ENCODE assay signal across 23 cellular contexts in the genomic region with DNA sequence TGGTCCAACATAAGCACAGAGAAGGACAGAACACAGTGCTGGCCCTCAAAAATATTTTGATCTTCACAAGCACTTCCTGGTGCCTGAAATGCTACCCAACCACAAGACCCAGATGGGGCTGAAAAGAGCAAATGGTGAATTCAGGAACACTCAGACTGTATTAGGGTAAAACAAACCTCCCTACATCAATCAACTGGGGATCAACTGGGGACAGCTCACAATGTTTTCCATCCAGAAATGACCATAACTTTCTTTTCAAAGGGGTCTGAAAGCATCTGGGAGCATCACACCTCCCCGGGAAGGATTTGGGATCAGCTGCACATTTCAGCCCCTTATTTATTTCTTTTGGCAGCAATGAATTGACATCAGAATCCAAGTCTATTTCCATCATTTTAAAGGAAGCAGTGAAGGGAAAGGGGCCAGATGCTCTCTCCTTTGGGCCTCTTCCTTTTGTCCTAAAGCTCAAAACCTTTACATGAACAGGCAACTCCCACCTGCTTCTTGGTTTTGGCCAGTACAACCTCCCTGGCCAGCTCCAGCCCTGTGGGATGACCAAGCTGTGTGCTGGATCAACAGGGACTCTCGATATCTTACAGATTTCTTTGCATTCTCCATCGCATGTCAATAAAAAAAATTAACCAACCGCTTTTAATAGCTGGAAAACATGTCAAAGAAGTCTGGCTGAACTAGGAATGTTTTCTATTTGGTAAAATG. TPM values are rescaled to one million over a fixed set of nuclear protein-coding genes. Genes with fewer than 3 reads are reported as not detected.
"Had no signal": no experiment of that assay in that cellular context is flagged by ENCODE, and none has a peak within 500 bp of the region (broad histone marks: within the 10 kb centered on the region; RNA-seq: fewer than 3 reads in every experiment).

No MANE protein-coding gene starts in this region.

- DNase-seq: dorsolateral prefrontal cortex; effector CD4-positive, alpha-beta T cell; gastrocnemius medialis; head of caudate nucleus; kidney; left lung; lower lobe of right lung; naive thymus-derived CD8-positive, alpha-beta T cell; pancreas; retina; stimulated activated CD4-positive, alpha-beta T cell treated with anti-CD3 and anti-CD28 coated beads, Interleukin-12 subunit alpha, Interleukin-12 subunit beta, amount 100 ng/mL, for 4 hours; stimulated activated CD4-positive, alpha-beta T cell treated with anti-CD3 and anti-CD28 coated beads, Interleukin-1b, Interleukin-23, amount 100 ng/mL, for 48 hours; stimulated activated CD4-positive, alpha-beta T cell treated with anti-CD3 and anti-CD28 coated beads, Interleukin-4, amount 100 ng/mL, for 24 hours; stimulated activated naive CD4-positive, alpha-beta T cell treated with Interleukin-2 at 50 U/mL for 16 hours; stomach; thyroid gland had no signal

- H3K79me2 ChIP-seq: hepatocyte had no signal

- H3K27ac Mint-ChIP-seq: type B pancreatic cell had no signal

- H3K4me2 ChIP-seq: hepatocyte, smooth muscle cell had no signal

- H3K27ac ChIP-seq: dorsolateral prefrontal cortex, gastrocnemius medialis, hepatocyte, left lung, lower lobe of right lung, neutrophil, pancreas, stomach, thyroid gland had no signal

- H2AFZ ChIP-seq: hepatocyte had no signal

- H3K27me3 Mint-ChIP-seq: naive thymus-derived CD8-positive, alpha-beta T cell had no signal

- H3K9me3 Mint-ChIP-seq: naive thymus-derived CD8-positive, alpha-beta T cell; stimulated activated effector memory CD8-positive, alpha-beta T cell treated with anti-CD3 and anti-CD28 coated beads, Interleukin-12 subunit alpha, Interleukin-12 subunit beta, amount 100 ng/mL, for 72 hours; type B pancreatic cell had no signal

- H3K4me1 ChIP-seq: left lung, pancreas had no signal

- H3K4me1 Mint-ChIP-seq: stimulated activated effector memory CD8-positive, alpha-beta T cell treated with anti-CD3 and anti-CD28 coated beads, Interleukin-12 subunit alpha, Interleukin-12 subunit beta, amount 100 ng/mL, for 72 hours had no signal

- H3K9me3 ChIP-seq: gastrocnemius medialis, left lung, lower lobe of right lung, neutrophil, pancreas, stomach, thyroid gland had no signal

- H3K27me3 ChIP-seq: dorsolateral prefrontal cortex, gastrocnemius medialis, hepatocyte, left lung, neutrophil, pancreas, stomach, thyroid gland had no signal

- H3K36me3 Mint-ChIP-seq: naive thymus-derived CD8-positive, alpha-beta T cell; stimulated activated effector memory CD8-positive, alpha-beta T cell treated with anti-CD3 and anti-CD28 coated beads, Interleukin-12 subunit alpha, Interleukin-12 subunit beta, amount 100 ng/mL, for 72 hours; type B pancreatic cell had no signal

- ATAC-seq: gastrocnemius medialis; left lung; lower lobe of right lung; naive thymus-derived CD8-positive, alpha-beta T cell; pancreas; sciatic nerve; stimulated activated effector memory CD8-positive, alpha-beta T cell treated with anti-CD3 and anti-CD28 coated beads, Interleukin-12 subunit alpha, Interleukin-12 subunit beta, amount 100 ng/mL, for 72 hours had no signal

- H3K4me3 ChIP-seq: dorsolateral prefrontal cortex, gastrocnemius medialis, hepatocyte, left lung, lower lobe of right lung, pancreas, smooth muscle cell, stomach, thyroid gland had no signal

- H3K4me3 Mint-ChIP-seq: naive thymus-derived CD8-positive, alpha-beta T cell; stimulated activated effector memory CD8-positive, alpha-beta T cell treated with anti-CD3 and anti-CD28 coated beads, Interleukin-12 subunit alpha, Interleukin-12 subunit beta, amount 100 ng/mL, for 72 hours; type B pancreatic cell had no signal

- H3K36me3 ChIP-seq: gastrocnemius medialis, left lung, lower lobe of right lung, neutrophil, pancreas, stomach, thyroid gland had no signal

RNA-seq across cellular contexts. Expression of a gene that starts 45.6 kb away (rescaled TPM):
- total RNA-seq: fibroblast of villous mesenchyme had no signal
- polyA plus RNA-seq: naive thymus-derived CD8-positive, alpha-beta T cell had no signal
